Comparison of ENCODE assay signal across 1 cellular context in genomic region chr19:506404-507285, GRCh38.
TF ChIP-seq lines count a peak whose summit lies in the region.

No MANE protein-coding gene starts in this region.

TF ChIP-seq in HepG2, 621 proteins besides CTCF, POLR2A, EP300 and RAD21 (continued from another document and continues in another):
- TF ChIP-seq ZBED4 (CRISPR knock-in tag; IDR thresholded peaks at IDR 0.05; ENCODE audit: borderline replicate concordance) (no peak; the same call in 1 of the 2 replicates), ZNF136 (CRISPR knock-in tag; IDR thresholded peaks at IDR 0.05; ENCODE audit: low read depth) (no peak), PRMT3 (CRISPR knock-in tag; IDR thresholded peaks at IDR 0.05; ENCODE audit: borderline replicate concordance, low read depth) (no peak), TOE1 (CRISPR knock-in tag; IDR thresholded peaks at IDR 0.05) (no peak), GRHL1 (CRISPR knock-in tag; conservative IDR thresholded peaks at IDR 0.05) (no peak), THAP9 (CRISPR knock-in tag; IDR thresholded peaks at IDR 0.05; ENCODE audit: borderline replicate concordance) (no peak), ZNF292 (CRISPR knock-in tag; IDR thresholded peaks at IDR 0.05; ENCODE audit: borderline replicate concordance, low read depth) (no peak), CENPT (CRISPR knock-in tag; IDR thresholded peaks at IDR 0.05; ENCODE audit: low read depth) (no peak), DMAP1 (CRISPR knock-in tag; IDR thresholded peaks at IDR 0.05) (no peak; the same call in 1 of the 2 replicates), SMAD3 (CRISPR knock-in tag; IDR thresholded peaks at IDR 0.05) (no peak), ZSCAN12 (CRISPR knock-in tag; IDR thresholded peaks at IDR 0.05) (no peak), NONO (IDR thresholded peaks at IDR 0.05) (no peak), NONO (CRISPR knock-in tag; conservative IDR thresholded peaks at IDR 0.05) (peak; percentile 67; the same call in 1 of the 2 replicates), SRF (IDR thresholded peaks at IDR 0.05; ENCODE audit: low read depth, low read length) (peak; percentile 67; the same call in 1 of the 2 replicates), SETDB1 (CRISPR knock-in tag; IDR thresholded peaks at IDR 0.05; ENCODE audit: borderline replicate concordance) (no peak), RFXANK (CRISPR knock-in tag; IDR thresholded peaks at IDR 0.05) (no peak; the same call in 1 of the 2 replicates), MTF1 (CRISPR knock-in tag; IDR thresholded peaks at IDR 0.05) (no peak), ZSCAN31 (CRISPR knock-in tag; IDR thresholded peaks at IDR 0.05; ENCODE audit: low read depth) (0 out of 2 replicates have a peak, but pooled peaks have one; percentile 48), PRDM10 (CRISPR knock-in tag; IDR thresholded peaks at IDR 0.05; ENCODE audit: low read depth) (no peak), CREB3 (CRISPR knock-in tag; IDR thresholded peaks at IDR 0.05) (no peak), ZNF17 (CRISPR knock-in tag; IDR thresholded peaks at IDR 0.05) (no peak), FOXJ3 (CRISPR knock-in tag; IDR thresholded peaks at IDR 0.05; ENCODE audit: borderline replicate concordance) (0 out of 2 replicates have a peak, but pooled peaks have one; percentile 28), ZFP36L2 (CRISPR knock-in tag; IDR thresholded peaks at IDR 0.05) (no peak), ZNF770 (CRISPR knock-in tag; IDR thresholded peaks at IDR 0.05) (peak; percentile 72), MXD1 (CRISPR knock-in tag; IDR thresholded peaks at IDR 0.05) (no peak), IKZF4 (CRISPR knock-in tag; IDR thresholded peaks at IDR 0.05; ENCODE audit: borderline replicate concordance, low read depth, not compliant biosample characterization) (no peak), YEATS2 (CRISPR knock-in tag; IDR thresholded peaks at IDR 0.05; ENCODE audit: borderline replicate concordance) (no peak; the same call in 1 of the 2 replicates), KAT8 (CRISPR knock-in tag; IDR thresholded peaks at IDR 0.05) (peak; percentile 78; the same call in 1 of the 2 replicates), ZNF331 (CRISPR knock-in tag; IDR thresholded peaks at IDR 0.05) (peak; percentile 54; the same call in 1 of the 2 replicates), ZNF205 (CRISPR knock-in tag; IDR thresholded peaks at IDR 0.05) (no peak; the same call in 1 of the 2 replicates), SMARCE1 (IDR thresholded peaks at IDR 0.05; ENCODE audit: borderline replicate concordance) (no peak), TCF7 (IDR thresholded peaks at IDR 0.05; ENCODE audit: low read depth) (no peak), ZNF891 (CRISPR knock-in tag; IDR thresholded peaks at IDR 0.05) (peak; percentile 65), ZNF747 (CRISPR knock-in tag; IDR thresholded peaks at IDR 0.05; ENCODE audit: borderline replicate concordance) (no peak; the same call in 1 of the 2 replicates), IRF9 (CRISPR knock-in tag; IDR thresholded peaks at IDR 0.05; ENCODE audit: borderline replicate concordance) (0 out of 2 replicates have a peak, but pooled peaks have one; percentile 43), ZNF644 (CRISPR knock-in tag; IDR thresholded peaks at IDR 0.05; ENCODE audit: low read depth) (no peak), ZNF547 (CRISPR knock-in tag; IDR thresholded peaks at IDR 0.05) (no peak), ZNF75D (CRISPR knock-in tag; IDR thresholded peaks at IDR 0.05; ENCODE audit: borderline replicate concordance) (no peak), ZNF713 (CRISPR knock-in tag; IDR thresholded peaks at IDR 0.05) (no peak), ZNF567 (CRISPR knock-in tag; IDR thresholded peaks at IDR 0.05; ENCODE audit: borderline replicate concordance) (no peak), HNF4G (IDR thresholded peaks at IDR 0.05; ENCODE audit: borderline replicate concordance, low read depth, low read length) (no peak; the same call in 1 of the 2 replicates), HNF4G (CRISPR knock-in tag; IDR thresholded peaks at IDR 0.05; ENCODE audit: borderline replicate concordance, low read depth) (no peak), ZNF703 (CRISPR knock-in tag; IDR thresholded peaks at IDR 0.05; ENCODE audit: borderline replicate concordance) (no peak), ZSCAN9 (CRISPR knock-in tag; IDR thresholded peaks at IDR 0.05; ENCODE audit: borderline replicate concordance) (no peak; the same call in 1 of the 2 replicates), THRA (CRISPR knock-in tag; IDR thresholded peaks at IDR 0.05; ENCODE audit: borderline replicate concordance) (no peak; the same call in 1 of the 2 replicates), KDM6A (CRISPR knock-in tag; IDR thresholded peaks at IDR 0.05; ENCODE audit: low read depth) (no peak), ELF4 (CRISPR knock-in tag; IDR thresholded peaks at IDR 0.05; ENCODE audit: borderline replicate concordance) (no peak)
